In the genomic region with DNA sequence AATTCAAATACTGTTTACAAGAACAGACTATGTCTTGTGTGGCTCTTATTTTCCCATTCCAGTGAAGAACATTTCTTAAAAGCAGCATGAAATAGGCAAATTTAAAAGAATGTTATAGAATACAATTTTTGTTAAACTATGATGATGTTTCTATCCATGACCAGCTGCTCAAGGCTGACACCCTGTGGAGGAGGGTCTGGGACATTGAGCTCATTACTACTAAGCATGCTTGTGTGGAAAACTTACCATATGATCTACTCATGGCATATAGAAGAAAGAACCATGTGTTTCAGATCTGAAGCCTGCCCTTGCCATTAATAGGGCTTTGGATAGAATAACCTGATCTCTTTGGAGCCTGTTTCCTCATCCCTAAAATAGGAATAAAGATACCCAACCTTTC, we compare ENCODE assay signal across 10 cellular contexts.
A peak's percentile ranks its signal among the peaks of the same experiment; 100 is the strongest.
DNase-seq lines count a peak whose midpoint lies in the region; ATAC-seq, FAIRE-seq and TF ChIP-seq lines count a peak whose summit lies in the region.
"Had no signal": no experiment of that assay in that cellular context is flagged by ENCODE, and none has a peak within 500 bp of the region (broad histone marks: within the 10 kb centered on the region; RNA-seq: fewer than 3 reads in every experiment).

No MANE protein-coding gene starts in this region.

- no peaks in the 10 kb centered on the region for H3K36me3 Mint-ChIP-seq in activated CD8-positive, alpha-beta T cell treated with anti-CD3 and anti-CD28 coated beads for 36 hours (ENCODE audit: low read depth)
- H3K36me3 Mint-ChIP-seq in activated CD8-positive, alpha-beta T cell treated with anti-CD3 and anti-CD28 coated beads, Interleukin-2, amount 10 ng/mL, durations not matched to agents 7 days and 5 days (ENCODE audit: low read depth): no peaks in the 10 kb centered on the region
- H3K36me3 Mint-ChIP-seq: CD4-positive, CD25-positive, alpha-beta regulatory T cell had no signal

- no peak overlapping the region for H3K4me3 ChIP-seq in endothelial cell of umbilical vein (replicated peaks in 1 of 3; ENCODE audit: insufficient read depth in 1 of 3, low read depth in 1 of 3, low read length in 3 of 3)
- H3K4me3 ChIP-seq in small intestine (ENCODE audit: low read depth in 1 of 2, low read length in 2 of 2): no peak overlapping the region

- no TSS peak for BruUV-seq in endothelial cell of umbilical vein (replicated peaks; lab: Mats Ljungman, UMichigan)

- no peak overlapping the region for H3K4me3 Mint-ChIP-seq in activated CD8-positive, alpha-beta T cell treated with anti-CD3 and anti-CD28 coated beads for 36 hours
- H3K4me3 Mint-ChIP-seq in activated CD8-positive, alpha-beta T cell treated with anti-CD3 and anti-CD28 coated beads, Interleukin-2, amount 10 ng/mL, durations not matched to agents 7 days and 5 days: no peak overlapping the region
- H3K4me3 Mint-ChIP-seq: activated T-cell treated with anti-CD3 and anti-CD28 coated beads, Interleukin-2, amount 50 U/mL, for 72 hours; CD4-positive, CD25-positive, alpha-beta regulatory T cell had no signal

- H2AFZ ChIP-seq in endothelial cell of umbilical vein (ENCODE audit: low read depth, low read length): no peak overlapping the region

- H4K20me1 ChIP-seq in endothelial cell of umbilical vein (replicated peaks; ENCODE audit: control insufficient read depth, extremely low read depth, insufficient read depth, low read length): no peaks in the 10 kb centered on the region

- peak; percentile 2 for DNase-seq in activated CD8-positive, alpha-beta T cell treated with anti-CD3 and anti-CD28 coated beads for 36 hours
- no peak for DNase-seq in activated CD8-positive, alpha-beta T cell treated with anti-CD3 and anti-CD28 coated beads, Interleukin-2, amount 10 ng/mL, durations not matched to agents 7 days and 5 days
- DNase-seq in NCI-H69 (lab: John Stamatoyannopoulos, UW) (peak; percentile 87), endothelial cell of umbilical vein (ENCODE audit: low read depth, low spot score) (peak; percentile 53), small intestine (peak; percentile 15), cortex of kidney (lab: John Stamatoyannopoulos, UW) (no peak), NCI-H1436 treated with DMSO at 0.1 percent for 48 hours (lab: John Stamatoyannopoulos, UW) (no peak)
- DNase-seq: activated T-cell treated with anti-CD3 and anti-CD28 coated beads, Interleukin-2, amount 50 U/mL, for 72 hours; CD4-positive, CD25-positive, alpha-beta regulatory T cell had no signal

- ATAC-seq in activated CD8-positive, alpha-beta T cell treated with anti-CD3 and anti-CD28 coated beads for 36 hours: no peak
- ATAC-seq in activated CD8-positive, alpha-beta T cell treated with anti-CD3 and anti-CD28 coated beads, Interleukin-2, amount 10 ng/mL, durations not matched to agents 7 days and 5 days: no peak
- ATAC-seq in GM21529 (IDR thresholded peaks at IDR 0.05; ENCODE audit: unreplicated experiment): no peak
- ATAC-seq: activated T-cell treated with anti-CD3 and anti-CD28 coated beads, Interleukin-2, amount 50 U/mL, for 72 hours had no signal

- no peaks in the 10 kb centered on the region for H3K27me3 ChIP-seq in endothelial cell of umbilical vein (ENCODE audit: control insufficient read depth in 2 of 2, insufficient read depth in 2 of 2, low read length in 2 of 2)
- H3K27me3 ChIP-seq in small intestine (ENCODE audit: control insufficient read depth in 2 of 2, insufficient read depth in 2 of 2, low read length in 2 of 2): no peaks in the 10 kb centered on the region

- intact Hi-C loops in activated CD8-positive, alpha-beta T cell treated with anti-CD3 and anti-CD28 coated beads for 36 hours (cut with micrococcal nuclease): no loop called here
- intact Hi-C loops in endothelial cell of umbilical vein (cut with micrococcal nuclease): loop anchor here (1.0 kb wide), 3 partner anchors 113 to 457 kb away; no protein-coding TSS in a partner anchor

- no peak for TF ChIP-seq POLR2A in endothelial cell of umbilical vein (IDR thresholded peaks at IDR 0.05; ENCODE audit: low read depth, low read length)

- dilution Hi-C loops in endothelial cell of umbilical vein (cut with MboI; ENCODE audit: extremely low pct_ligation_motif_present, low sequenced_read_pairs): no loop called here

- H3K79me2 ChIP-seq in endothelial cell of umbilical vein (ENCODE audit: control insufficient read depth, insufficient read depth, low read length): no peaks in the 10 kb centered on the region

- H3K27ac ChIP-seq in endothelial cell of umbilical vein (ENCODE audit: insufficient read depth, low read depth, low read length) (no peak overlapping the region), small intestine (ENCODE audit: low read depth in 1 of 2, low read length in 1 of 2) (no peak overlapping the region)

- H3K9ac ChIP-seq in endothelial cell of umbilical vein (replicated peaks; ENCODE audit: extremely low read depth, insufficient read depth, low read length): no peak overlapping the region

- CTCF ChIA-PET in activated CD8-positive, alpha-beta T cell treated with anti-CD3 and anti-CD28 coated beads for 36 hours (lab: Charles Lee): interaction anchor here (1.0 kb wide), 1 partner anchor 513 kb away, joined by 4 read pairs; no protein-coding TSS in a partner anchor
- CTCF ChIA-PET in activated CD8-positive, alpha-beta T cell treated with anti-CD3 and anti-CD28 coated beads, Interleukin-2, amount 10 ng/mL, durations not matched to agents 7 days and 5 days (lab: Charles Lee): interaction anchor here (0.9 kb wide), 1 partner anchor 515 kb away, joined by 3 read pairs; no protein-coding TSS in a partner anchor
- CTCF ChIA-PET in endothelial cell of umbilical vein (lab: Charles Lee): interaction anchor here (0.6 to 6.9 kb wide), 39 partner anchors 9 to 1370 kb away, joined by 3 to 255 read pairs (median 4); partner anchors contain the start of gene FOXP2

- POLR2A ChIA-PET in activated CD8-positive, alpha-beta T cell treated with anti-CD3 and anti-CD28 coated beads for 36 hours (lab: Charles Lee): no interaction called here
- POLR2A ChIA-PET in activated CD8-positive, alpha-beta T cell treated with anti-CD3 and anti-CD28 coated beads, Interleukin-2, amount 10 ng/mL, durations not matched to agents 7 days and 5 days (lab: Charles Lee): no interaction called here
- POLR2A ChIA-PET in endothelial cell of umbilical vein (lab: Charles Lee): no interaction called here

- H3K9me3 ChIP-seq in endothelial cell of umbilical vein (replicated peaks; ENCODE audit: control insufficient read depth, insufficient read depth, low read length) (no peaks in the 10 kb centered on the region), small intestine (ENCODE audit: control insufficient read depth, low read depth) (no peaks in the 10 kb centered on the region)

- H3K4me1 Mint-ChIP-seq in activated CD8-positive, alpha-beta T cell treated with anti-CD3 and anti-CD28 coated beads for 36 hours (ENCODE audit: low read depth): no peaks in the 10 kb centered on the region
- H3K4me1 Mint-ChIP-seq in activated CD8-positive, alpha-beta T cell treated with anti-CD3 and anti-CD28 coated beads, Interleukin-2, amount 10 ng/mL, durations not matched to agents 7 days and 5 days (ENCODE audit: low read depth): no peaks in the 10 kb centered on the region
- H3K4me1 Mint-ChIP-seq: CD4-positive, CD25-positive, alpha-beta regulatory T cell had no signal

- no peak overlapping the region for H3K4me2 ChIP-seq in endothelial cell of umbilical vein (ENCODE audit: insufficient read depth, low read length)

- no peak overlapping the region for H3K27ac Mint-ChIP-seq in activated CD8-positive, alpha-beta T cell treated with anti-CD3 and anti-CD28 coated beads for 36 hours
- H3K27ac Mint-ChIP-seq in activated CD8-positive, alpha-beta T cell treated with anti-CD3 and anti-CD28 coated beads, Interleukin-2, amount 10 ng/mL, durations not matched to agents 7 days and 5 days: no peak overlapping the region
- H3K27ac Mint-ChIP-seq: activated T-cell treated with anti-CD3 and anti-CD28 coated beads, Interleukin-2, amount 50 U/mL, for 72 hours; CD4-positive, CD25-positive, alpha-beta regulatory T cell had no signal

- TF ChIP-seq CTCF in activated CD8-positive, alpha-beta T cell treated with anti-CD3 and anti-CD28 coated beads for 36 hours (IDR thresholded peaks at IDR 0.05): no peak
- TF ChIP-seq CTCF in endothelial cell of umbilical vein (IDR thresholded peaks at IDR 0.05; ENCODE audit: extremely low read depth in 1 of 2, insufficient read depth in 1 of 2, low read depth in 1 of 2, low read length in 2 of 2): peak in 1 of 2 donors; percentile 43

- no peaks in the 10 kb centered on the region for H3K4me1 ChIP-seq in endothelial cell of umbilical vein (ENCODE audit: control insufficient read depth, extremely low read depth, insufficient read depth, low read length)
- no peaks in the 10 kb centered on the region for H3K4me1 ChIP-seq in small intestine (ENCODE audit: control insufficient read depth in 2 of 2, insufficient read depth in 1 of 2, low read depth in 1 of 2, low read length in 1 of 2)

- no peaks in the 10 kb centered on the region for H3K9me1 ChIP-seq in endothelial cell of umbilical vein (replicated peaks; ENCODE audit: control insufficient read depth, extremely low read depth, insufficient read depth, low read length)

- H3K36me3 ChIP-seq in endothelial cell of umbilical vein (ENCODE audit: control insufficient read depth in 2 of 2, extremely low read depth in 1 of 2, insufficient read depth in 2 of 2, low read length in 2 of 2): no peaks in the 10 kb centered on the region
- no peaks in the 10 kb centered on the region for H3K36me3 ChIP-seq in small intestine (ENCODE audit: control insufficient read depth in 2 of 2, insufficient read depth in 2 of 2, low read length in 2 of 2)

- no peak for FAIRE-seq in endothelial cell of umbilical vein (lab: Jason Lieb, UNC)
- FAIRE-seq in small intestine (lab: Jason Lieb, UNC): no peak

- no peaks in the 10 kb centered on the region for H3K27me3 Mint-ChIP-seq in activated CD8-positive, alpha-beta T cell treated with anti-CD3 and anti-CD28 coated beads for 36 hours
- H3K27me3 Mint-ChIP-seq in activated CD8-positive, alpha-beta T cell treated with anti-CD3 and anti-CD28 coated beads, Interleukin-2, amount 10 ng/mL, durations not matched to agents 7 days and 5 days (ENCODE audit: low read depth): no peaks in the 10 kb centered on the region

- no peaks in the 10 kb centered on the region for H3K9me3 Mint-ChIP-seq in activated CD8-positive, alpha-beta T cell treated with anti-CD3 and anti-CD28 coated beads for 36 hours
- no peaks in the 10 kb centered on the region for H3K9me3 Mint-ChIP-seq in activated CD8-positive, alpha-beta T cell treated with anti-CD3 and anti-CD28 coated beads, Interleukin-2, amount 10 ng/mL, durations not matched to agents 7 days and 5 days (ENCODE audit: insufficient read depth)
- H3K9me3 Mint-ChIP-seq: activated T-cell treated with anti-CD3 and anti-CD28 coated beads, Interleukin-2, amount 50 U/mL, for 72 hours; CD4-positive, CD25-positive, alpha-beta regulatory T cell had no signal

TF ChIP-seq in endothelial cell of umbilical vein, 7 proteins besides CTCF, POLR2A, EP300 and RAD21:
- no peak for TF ChIP-seq MYC (IDR thresholded peaks at IDR 0.05; ENCODE audit: low read depth, low read length)

Comparison
In these comparisons a context has a peak if more than half of its experiments do, and no peak if none do; other contexts are left out.
1. DNase-seq: peak in activated CD8-positive, alpha-beta T cell treated with anti-CD3 and anti-CD28 coated beads for 36 hours (single experiment), NCI-H69 (single experiment), endothelial cell of umbilical vein (single experiment) and small intestine (single experiment); none in activated CD8-positive, alpha-beta T cell treated with anti-CD3 and anti-CD28 coated beads, Interleukin-2, amount 10 ng/mL, durations not matched to agents 7 days and 5 days (single experiment), cortex of kidney (single experiment) and NCI-H1436 treated with DMSO at 0.1 percent for 48 hours (single experiment).